Comparison of ENCODE assay signal across 8 cellular contexts in genomic region chr15:94229591-94230365, GRCh38. TPM values are rescaled to one million over a fixed set of nuclear protein-coding genes. Genes with fewer than 3 reads are reported as not detected.
A peak's percentile ranks its signal among the peaks of the same experiment; 100 is the strongest.
DNase-seq lines count a peak whose midpoint lies in the region; ATAC-seq and TF ChIP-seq lines count a peak whose summit lies in the region.

No MANE protein-coding gene starts in this region.

- TF ChIP-seq CTCF in OCI-LY1 (IDR thresholded peaks at IDR 0.05; ENCODE audit: low read length) (no peak), mesothelial cell of epicardium (IDR thresholded peaks at IDR 0.05; ENCODE audit: unreplicated experiment) (no peak), heart right ventricle (IDR thresholded peaks at IDR 0.05) (no peak)

- no peaks in the 10 kb centered on the region for H3F3A ChIP-seq in OCI-LY1 (ENCODE audit: insufficient read depth, low read length)

- H3K79me2 ChIP-seq in OCI-LY1 (ENCODE audit: insufficient read depth, low read length) = peaks cover 20% of the 10 kb centered on the region

- H3K36me3 ChIP-seq in OCI-LY1 (ENCODE audit: insufficient read depth, low read length) = no peaks in the 10 kb centered on the region
- no peaks in the 10 kb centered on the region for H3K36me3 ChIP-seq in heart right ventricle

- no peaks in the 10 kb centered on the region for H3K27me3 Mint-ChIP-seq in activated naive CD8-positive, alpha-beta T cell treated with anti-CD3 and anti-CD28 coated beads, Interleukin-2, amount 50 U/mL, for 24 hours
- peaks cover 54% of the 10 kb centered on the region for H3K27me3 Mint-ChIP-seq in mesothelial cell of epicardium (ENCODE audit: low read depth)

- no peaks in the 10 kb centered on the region for H3K9me3 Mint-ChIP-seq in activated naive CD8-positive, alpha-beta T cell treated with anti-CD3 and anti-CD28 coated beads, Interleukin-2, amount 50 U/mL, for 24 hours
- H3K9me3 Mint-ChIP-seq in mesothelial cell of epicardium = no peaks in the 10 kb centered on the region

- H3K27ac Mint-ChIP-seq in activated naive CD8-positive, alpha-beta T cell treated with anti-CD3 and anti-CD28 coated beads, Interleukin-2, amount 50 U/mL, for 24 hours = peak overlapping the region; percentile 98
- no peak overlapping the region for H3K27ac Mint-ChIP-seq in mesothelial cell of epicardium

- peak; percentile 55 for DNase-seq in activated naive CD8-positive, alpha-beta T cell treated with anti-CD3 and anti-CD28 coated beads, Interleukin-2, amount 50 U/mL, for 24 hours
- DNase-seq in stimulated activated CD4-positive, alpha-beta T cell treated with anti-CD3 and anti-CD28 coated beads, Interleukin-4, amount 100 ng/mL, for 4 hours = peak; percentile 17 to 49
- DNase-seq in mesothelial cell of epicardium (ENCODE audit: low spot score in 2 of 2, unreplicated experiment in 2 of 2) (no peak), NCI-H2171 (lab: John Stamatoyannopoulos, UW) (no peak), heart right ventricle (no peak)

- intact Hi-C loops in heart right ventricle (cut with DNase I) = no loop called here

- peak; percentile 48 for ATAC-seq in GM18520 (IDR thresholded peaks at IDR 0.05; ENCODE audit: unreplicated experiment)
- ATAC-seq in HG02798 (IDR thresholded peaks at IDR 0.05; ENCODE audit: poor library complexity, unreplicated experiment) = peak; percentile 60
- peak; percentile 73 for ATAC-seq in activated naive CD8-positive, alpha-beta T cell treated with anti-CD3 and anti-CD28 coated beads, Interleukin-2, amount 50 U/mL, for 24 hours
- ATAC-seq in heart right ventricle = no peak

- no peak overlapping the region; the same call in 1 of the 2 replicates for H3K9ac ChIP-seq in OCI-LY1 (ENCODE audit: low read length)

- H4K20me1 ChIP-seq in OCI-LY1 (ENCODE audit: insufficient read depth, low read length) = no peaks in the 10 kb centered on the region

- H3K36me3 Mint-ChIP-seq in activated naive CD8-positive, alpha-beta T cell treated with anti-CD3 and anti-CD28 coated beads, Interleukin-2, amount 50 U/mL, for 24 hours (ENCODE audit: low read depth) = peaks cover 2% of the 10 kb centered on the region
- no peaks in the 10 kb centered on the region for H3K36me3 Mint-ChIP-seq in mesothelial cell of epicardium

- H3K27me3 ChIP-seq in OCI-LY1 (ENCODE audit: insufficient read depth, low read length) (no peaks in the 10 kb centered on the region), heart right ventricle (peaks cover 9 to 78% (median 41%) of the 10 kb centered on the region in 7 donors)

- H3K27ac ChIP-seq in OCI-LY1 (ENCODE audit: low read depth, low read length, poor library complexity, severe bottlenecking) (no peak overlapping the region), heart right ventricle (peak overlapping the region in 1 of 10 donors; percentile 89)

- no peaks in the 10 kb centered on the region for H3K9me2 ChIP-seq in OCI-LY1 (ENCODE audit: low read depth, low read length)

- WGBS in heart right ventricle, 2 donors = 79 to 81% methylated on average over 10 of the region's 10 CpGs

- peaks cover 73% of the 10 kb centered on the region for H3K4me1 Mint-ChIP-seq in activated naive CD8-positive, alpha-beta T cell treated with anti-CD3 and anti-CD28 coated beads, Interleukin-2, amount 50 U/mL, for 24 hours
- H3K4me1 Mint-ChIP-seq in mesothelial cell of epicardium = peaks cover 14% of the 10 kb centered on the region

- no peak overlapping the region; the same call in 1 of the 2 replicates for H2AFZ ChIP-seq in OCI-LY1 (ENCODE audit: low read length)

- no peaks in the 10 kb centered on the region for H3K9me3 ChIP-seq in OCI-LY1 (ENCODE audit: low read length)
- no peaks in the 10 kb centered on the region for H3K9me3 ChIP-seq in heart right ventricle

- H3K4me3 ChIP-seq in OCI-LY1 (ENCODE audit: low read depth, low read length, poor library complexity, severe bottlenecking) (peak overlapping the region; percentile 74), heart right ventricle (peak overlapping the region in 2 of 10 donors; percentile 62 to 74)

- H3K4me2 ChIP-seq in OCI-LY1 (ENCODE audit: low read length) = peak overlapping the region; percentile 83

- peaks cover 42% of the 10 kb centered on the region for H3K4me1 ChIP-seq in OCI-LY1 (ENCODE audit: insufficient read depth, low read length, severe bottlenecking)
- H3K4me1 ChIP-seq in heart right ventricle = peaks cover 0 to 50% (median 8%) of the 10 kb centered on the region in 9 donors

- peak overlapping the region; percentile 86 for H3K4me3 Mint-ChIP-seq in activated naive CD8-positive, alpha-beta T cell treated with anti-CD3 and anti-CD28 coated beads, Interleukin-2, amount 50 U/mL, for 24 hours
- H3K4me3 Mint-ChIP-seq in mesothelial cell of epicardium = no peak overlapping the region

RNA-seq across cellular contexts. Expression of gene MCTP2, which starts 1.6 kb away (rescaled TPM):
- 11.9 to 13.3 TPM (median 12.8 TPM) in 3 replicates for total RNA-seq in mesothelial cell of epicardium
- 1 to 10 TPM in 2 of 10 donors, under 1 TPM in 8; 0.24 to 8.3 (median 0.76) TPM for total RNA-seq in heart right ventricle
- polyA plus RNA-seq in heart right ventricle = 1 to 10 TPM in 1 of 2 donors, under 1 TPM in 1; 0.95 to 1.3 TPM

Comparison
In these comparisons a context has a peak if more than half of its experiments do, and no peak if none do; other contexts are left out.
1. ATAC-seq: peak in GM18520 (single experiment), HG02798 (single experiment) and activated naive CD8-positive, alpha-beta T cell treated with anti-CD3 and anti-CD28 coated beads, Interleukin-2, amount 50 U/mL, for 24 hours (single experiment); none in heart right ventricle (0 of 8).
2. DNase-seq: peak in activated naive CD8-positive, alpha-beta T cell treated with anti-CD3 and anti-CD28 coated beads, Interleukin-2, amount 50 U/mL, for 24 hours (single experiment) and stimulated activated CD4-positive, alpha-beta T cell treated with anti-CD3 and anti-CD28 coated beads, Interleukin-4, amount 100 ng/mL, for 4 hours (2 of 2); none in mesothelial cell of epicardium (0 of 2), NCI-H2171 (single experiment) and heart right ventricle (0 of 2).